23 cellular contexts compared by ENCODE assay signal in genomic region chr5:127582723-127583370, GRCh38.
"Had no signal": no experiment of that assay in that cellular context is flagged by ENCODE, and none has a peak within 500 bp of the region (broad histone marks: within the 10 kb centered on the region; RNA-seq: fewer than 3 reads in every experiment).

No MANE protein-coding gene starts in this region.

- H3K27me3 ChIP-seq: breast epithelium, esophagus muscularis mucosa, right lobe of liver had no signal

- H3K36me3 Mint-ChIP-seq: activated naive CD4-positive, alpha-beta T cell treated with anti-CD3 and anti-CD28 coated beads, Interleukin-2, amount 10 ng/mL, durations not matched to agents 7 days and 5 days; stimulated activated effector memory CD8-positive, alpha-beta T cell treated with anti-CD3 and anti-CD28 coated beads, Interleukin-12 subunit alpha, Interleukin-12 subunit beta, amount 100 ng/mL, for 72 hours had no signal

- H3K9me3 ChIP-seq: esophagus muscularis mucosa, prostate gland, right lobe of liver had no signal

- H3K4me1 Mint-ChIP-seq: activated naive CD4-positive, alpha-beta T cell treated with anti-CD3 and anti-CD28 coated beads, Interleukin-2, amount 10 ng/mL, durations not matched to agents 7 days and 5 days; activated naive CD8-positive, alpha-beta T cell treated with anti-CD3 and anti-CD28 coated beads, Interleukin-2, amount 50 U/mL, for 24 hours; stimulated activated effector memory CD8-positive, alpha-beta T cell treated with anti-CD3 and anti-CD28 coated beads, Interleukin-12 subunit alpha, Interleukin-12 subunit beta, amount 100 ng/mL, for 72 hours had no signal

- H3K4me1 ChIP-seq: breast epithelium, prostate gland, right lobe of liver had no signal

- H3K4me3 ChIP-seq: breast epithelium, esophagus muscularis mucosa, prostate gland, right lobe of liver had no signal

- H3K27ac Mint-ChIP-seq: activated B cell treated with CpG ODN at 0.5 μM for 24 hours; activated CD8-positive, alpha-beta T cell treated with anti-CD3 and anti-CD28 coated beads for 36 hours; activated naive CD4-positive, alpha-beta T cell treated with anti-CD3 and anti-CD28 coated beads, Interleukin-2, amount 10 ng/mL, durations not matched to agents 7 days and 5 days; activated naive CD8-positive, alpha-beta T cell treated with anti-CD3 and anti-CD28 coated beads, Interleukin-2, amount 50 U/mL, for 24 hours; dendritic cell treated with granulocyte-macrophage colony-stimulating factor and Interleukin-4, amounts not matched to agents 40 ng/mL and 50 ng/mL, for 4 days; stimulated activated effector memory CD8-positive, alpha-beta T cell treated with anti-CD3 and anti-CD28 coated beads, Interleukin-12 subunit alpha, Interleukin-12 subunit beta, amount 100 ng/mL, for 72 hours had no signal

- H3K9me3 Mint-ChIP-seq: activated B cell treated with CpG ODN at 0.5 μM for 24 hours; activated CD8-positive, alpha-beta T cell treated with anti-CD3 and anti-CD28 coated beads for 36 hours; activated naive CD4-positive, alpha-beta T cell treated with anti-CD3 and anti-CD28 coated beads, Interleukin-2, amount 10 ng/mL, durations not matched to agents 7 days and 5 days; activated naive CD8-positive, alpha-beta T cell treated with anti-CD3 and anti-CD28 coated beads, Interleukin-2, amount 50 U/mL, for 24 hours; dendritic cell treated with granulocyte-macrophage colony-stimulating factor and Interleukin-4, amounts not matched to agents 40 ng/mL and 50 ng/mL, for 4 days; stimulated activated effector memory CD8-positive, alpha-beta T cell treated with anti-CD3 and anti-CD28 coated beads, Interleukin-12 subunit alpha, Interleukin-12 subunit beta, amount 100 ng/mL, for 72 hours had no signal

- H3K36me3 ChIP-seq: breast epithelium, esophagus muscularis mucosa, prostate gland, right lobe of liver had no signal

- DNase-seq: activated B cell treated with CpG ODN at 0.5 μM for 24 hours; activated CD4-positive, alpha-beta T cell treated with anti-CD3 and anti-CD28 coated beads for 4 hours; activated CD8-positive, alpha-beta memory T cell treated with anti-CD3 and anti-CD28 coated beads, Interleukin-2, amount 50 U/mL, for 4 hours; activated CD8-positive, alpha-beta T cell treated with anti-CD3 and anti-CD28 coated beads for 36 hours; activated effector memory CD4-positive, alpha-beta T cell treated with Interleukin-2 at 50 U/mL for 16 hours; activated naive CD4-positive, alpha-beta T cell treated with anti-CD3 and anti-CD28 coated beads, Interleukin-2, amount 10 ng/mL, durations not matched to agents 7 days and 5 days; activated naive CD8-positive, alpha-beta T cell treated with anti-CD3 and anti-CD28 coated beads, Interleukin-2, amount 50 U/mL, for 24 hours; activated T-cell treated with anti-CD3 and anti-CD28 coated beads, Interleukin-2, amount 50 U/mL, for 48 hours; anterior cingulate cortex; cerebellar nuclear complex; effector CD8-positive, alpha-beta T cell; mammary epithelial cell; midbrain; right lobe of liver; stimulated activated CD4-positive, alpha-beta T cell treated with anti-CD3 and anti-CD28 coated beads, Interleukin-4, amount 100 ng/mL, for 24 hours; T-helper 1 cell; T-helper 9 cell had no signal

- ATAC-seq: activated CD8-positive, alpha-beta T cell treated with anti-CD3 and anti-CD28 coated beads for 36 hours; activated naive CD8-positive, alpha-beta T cell treated with anti-CD3 and anti-CD28 coated beads, Interleukin-2, amount 50 U/mL, for 24 hours; right lobe of liver; SK-N-SH treated with all-trans-retinoic acid at 6 μM for 48 hours; stimulated activated effector memory CD8-positive, alpha-beta T cell treated with anti-CD3 and anti-CD28 coated beads, Interleukin-12 subunit alpha, Interleukin-12 subunit beta, amount 100 ng/mL, for 72 hours had no signal

- H3K27me3 Mint-ChIP-seq: activated B cell treated with CpG ODN at 0.5 μM for 24 hours; dendritic cell treated with granulocyte-macrophage colony-stimulating factor and Interleukin-4, amounts not matched to agents 40 ng/mL and 50 ng/mL, for 4 days had no signal

- H3K4me3 Mint-ChIP-seq: activated B cell treated with CpG ODN at 0.5 μM for 24 hours; activated CD8-positive, alpha-beta T cell treated with anti-CD3 and anti-CD28 coated beads for 36 hours; activated naive CD4-positive, alpha-beta T cell treated with anti-CD3 and anti-CD28 coated beads, Interleukin-2, amount 10 ng/mL, durations not matched to agents 7 days and 5 days; activated naive CD8-positive, alpha-beta T cell treated with anti-CD3 and anti-CD28 coated beads, Interleukin-2, amount 50 U/mL, for 24 hours; dendritic cell treated with granulocyte-macrophage colony-stimulating factor and Interleukin-4, amounts not matched to agents 40 ng/mL and 50 ng/mL, for 4 days; stimulated activated effector memory CD8-positive, alpha-beta T cell treated with anti-CD3 and anti-CD28 coated beads, Interleukin-12 subunit alpha, Interleukin-12 subunit beta, amount 100 ng/mL, for 72 hours had no signal

- H3K27ac ChIP-seq: breast epithelium, esophagus muscularis mucosa, prostate gland, right lobe of liver had no signal
